Comparison of ENCODE assay signal across 33 cellular contexts in the genomic region with DNA sequence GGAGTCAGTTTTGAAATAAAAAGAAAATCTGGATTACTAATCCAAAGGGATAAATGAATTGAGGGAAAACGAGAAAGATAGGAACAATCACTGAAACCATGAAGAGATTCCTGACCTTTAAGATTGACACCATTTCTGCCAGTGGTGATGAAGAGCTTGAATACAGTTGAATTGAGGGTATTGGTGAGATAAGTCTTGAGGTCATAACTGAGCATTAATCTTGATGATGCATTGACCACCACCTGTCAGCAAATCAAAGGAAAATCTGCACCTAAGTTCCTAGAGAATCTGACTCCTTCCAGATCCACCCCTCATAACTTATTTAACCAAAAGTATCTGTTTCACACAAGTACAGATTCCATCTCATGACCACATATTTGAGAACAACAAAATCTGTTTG.
"Had no signal": no experiment of that assay in that cellular context is flagged by ENCODE, and none has a peak within 500 bp of the region (broad histone marks: within the 10 kb centered on the region; RNA-seq: fewer than 3 reads in every experiment).

No MANE protein-coding gene starts in this region.

- H3K27me3 ChIP-seq: adrenal gland, ascending aorta, body of pancreas, brain microvascular endothelial cell, breast epithelium, cardiac muscle cell had no signal

- H3K9me3 ChIP-seq: adrenal gland, ascending aorta, body of pancreas, breast epithelium had no signal

- H3K27ac ChIP-seq: adrenal gland, ascending aorta, body of pancreas, brain microvascular endothelial cell, breast epithelium, cardiac muscle cell had no signal

- ATAC-seq: activated naive CD4-positive, alpha-beta T cell treated with anti-CD3 and anti-CD28 coated beads, Interleukin-2, amount 50 U/mL, for 72 hours; activated naive CD8-positive, alpha-beta T cell treated with anti-CD3 and anti-CD28 coated beads, Interleukin-2, amount 50 U/mL, for 24 hours; activated T-cell treated with anti-CD3 and anti-CD28 coated beads, Interleukin-2, amount 50 U/mL, for 4 hours; activated T-cell treated with anti-CD3 and anti-CD28 coated beads, Interleukin-2, amount 50 U/mL, for 72 hours; activated T-helper 17 cell treated with anti-CD3 and anti-CD28 coated beads, Interleukin-2, amount 50 U/mL, for 72 hours; body of pancreas had no signal

- H3K4me3 ChIP-seq: adrenal gland, ascending aorta, body of pancreas, breast epithelium, cardiac muscle cell had no signal

- H3K4me1 ChIP-seq: adrenal gland, ascending aorta, body of pancreas, breast epithelium had no signal

- H3K36me3 ChIP-seq: adrenal gland, ascending aorta, brain microvascular endothelial cell, breast epithelium, cardiac muscle cell had no signal

- DNase-seq: activated effector memory CD4-positive, alpha-beta T cell treated with anti-CD3 and anti-CD28 coated beads, Interleukin-2, amount 50 U/mL, for 16 hours; activated gamma-delta T cell; activated gamma-delta T cell treated with Interleukin-2 at 50 U/mL for 16 hours; activated naive CD4-positive, alpha-beta T cell; activated naive CD4-positive, alpha-beta T cell treated with anti-CD3 and anti-CD28 coated beads for 36 hours; activated naive CD4-positive, alpha-beta T cell treated with anti-CD3 and anti-CD28 coated beads, Interleukin-2, amount 10 ng/mL, durations not matched to agents 7 days and 5 days; activated naive CD4-positive, alpha-beta T cell treated with anti-CD3 and anti-CD28 coated beads, Interleukin-2, amount 50 U/mL, for 16 hours; activated naive CD4-positive, alpha-beta T cell treated with Interleukin-2 at 50 U/mL for 16 hours; activated naive CD8-positive, alpha-beta T cell treated with anti-CD3 and anti-CD28 coated beads for 36 hours; activated naive CD8-positive, alpha-beta T cell treated with anti-CD3 and anti-CD28 coated beads, Interleukin-2, amount 10 ng/mL, durations not matched to agents 7 days and 5 days; activated naive CD8-positive, alpha-beta T cell treated with anti-CD3 and anti-CD28 coated beads, Interleukin-2, amount 50 U/mL, for 24 hours; activated T-cell treated with anti-CD3 and anti-CD28 coated beads, Interleukin-2, amount 50 U/mL, for 1 hour; activated T-cell treated with anti-CD3 and anti-CD28 coated beads, Interleukin-2, amount 50 U/mL, for 24 hours; activated T-cell treated with anti-CD3 and anti-CD28 coated beads, Interleukin-2, amount 50 U/mL, for 4 hours; activated T-cell treated with anti-CD3 and anti-CD28 coated beads, Interleukin-2, amount 50 U/mL, for 48 hours; activated T-cell treated with anti-CD3 and anti-CD28 coated beads, Interleukin-2, amount 50 U/mL, for 72 hours; adrenal gland; amniotic stem cell; amygdala; anterior cingulate cortex; aorta; body of pancreas; brain microvascular endothelial cell; caudate nucleus; central memory CD4-positive, alpha-beta T cell; cerebellar nuclear complex had no signal

- FAIRE-seq: astrocyte, bronchial epithelial cell had no signal
